ENCODE assay signal across 9 cellular contexts in genomic region chr6:42104807-42105713, GRCh38. TPM values are rescaled to one million over a fixed set of nuclear protein-coding genes. Genes with fewer than 3 reads are reported as not detected.
A peak's percentile ranks its signal among the peaks of the same experiment; 100 is the strongest.
DNase-seq lines count a peak whose midpoint lies in the region; ATAC-seq lines count a peak whose summit lies in the region.
"Had no signal": no experiment of that assay in that cellular context is flagged by ENCODE, and none has a peak within 500 bp of the region (broad histone marks: within the 10 kb centered on the region; RNA-seq: fewer than 3 reads in every experiment).

No MANE protein-coding gene starts in this region.

- no peaks in the 10 kb centered on the region for H4K20me1 ChIP-seq in BLaER1

- peak overlapping the region; percentile 69 for H3K27ac ChIP-seq in BLaER1
- H3K27ac ChIP-seq in mesenchymal stem cell (ENCODE audit: low read length, poor library complexity, severe bottlenecking): no peak overlapping the region
- no peak overlapping the region for H3K27ac ChIP-seq in substantia nigra (ENCODE audit: low read depth, low read length, poor library complexity, severe bottlenecking)

- peak overlapping the region; percentile 80 for H3K9ac ChIP-seq in BLaER1
- H3K9ac ChIP-seq in mesenchymal stem cell (ENCODE audit: low read length): peak overlapping the region; percentile 69

- 81% methylated on average over 28 of the region's 35 CpGs for WGBS in mesenchymal stem cell

- DNase-seq in mesenchymal stem cell (no peak), substantia nigra (lab: John Stamatoyannopoulos, UW) (no peak), left colon (no peak)
- DNase-seq: NCI-H774 had no signal

- H2AFZ ChIP-seq in mesenchymal stem cell (ENCODE audit: low read depth, low read length): no peak overlapping the region

- intact Hi-C loops in left colon (cut with DNase I, micrococcal nuclease): no loop called here

- peaks cover 38% of the 10 kb centered on the region for H3K27me3 ChIP-seq in BLaER1
- H3K27me3 ChIP-seq in mesenchymal stem cell (ENCODE audit: control insufficient read depth in 1 of 2, insufficient read depth in 1 of 2, low read length in 2 of 2): no peaks in the 10 kb centered on the region

- no peak overlapping the region for H2BK5ac ChIP-seq in mesenchymal stem cell (ENCODE audit: low read depth, low read length, poor library complexity, severe bottlenecking)

- no peak overlapping the region for H3K27ac Mint-ChIP-seq in activated naive CD4-positive, alpha-beta T cell treated with anti-CD3 and anti-CD28 coated beads, Interleukin-2, amount 50 U/mL, for 24 hours

- H3K4me3 ChIP-seq in BLaER1 (peak overlapping the region; percentile 69), mesenchymal stem cell (ENCODE audit: insufficient read depth in 1 of 2, low read depth in 1 of 2, low read length in 2 of 2) (peak overlapping the region; percentile 12 to 62)

- H4K8ac ChIP-seq in mesenchymal stem cell (ENCODE audit: low read length): peak overlapping the region; percentile 88

- no peak overlapping the region for H2AK5ac ChIP-seq in mesenchymal stem cell (ENCODE audit: low read length, severe bottlenecking)

- H3K4me3 Mint-ChIP-seq in activated naive CD4-positive, alpha-beta T cell treated with anti-CD3 and anti-CD28 coated beads, Interleukin-2, amount 50 U/mL, for 24 hours: peak overlapping the region; percentile 44

- H2BK120ac ChIP-seq in mesenchymal stem cell (ENCODE audit: low read depth, low read length): peak overlapping the region; percentile 23

- no peak overlapping the region for H3K18ac ChIP-seq in mesenchymal stem cell (ENCODE audit: low read depth in 1 of 2, low read length in 2 of 2)

- H3K4me1 Mint-ChIP-seq in activated naive CD4-positive, alpha-beta T cell treated with anti-CD3 and anti-CD28 coated beads, Interleukin-2, amount 50 U/mL, for 24 hours: peaks cover 7% of the 10 kb centered on the region

- H3K4me2 ChIP-seq in BLaER1 (peak overlapping the region; percentile 85), mesenchymal stem cell (ENCODE audit: low read length, poor library complexity, severe bottlenecking) (no peak overlapping the region)

- H3K23ac ChIP-seq in mesenchymal stem cell (ENCODE audit: low read length in 2 of 2): no peak overlapping the region

- peak overlapping the region; percentile 86 for H2BK15ac ChIP-seq in mesenchymal stem cell (ENCODE audit: low read depth, poor library complexity, severe bottlenecking)

- no peaks in the 10 kb centered on the region for H3K27me3 Mint-ChIP-seq in activated naive CD4-positive, alpha-beta T cell treated with anti-CD3 and anti-CD28 coated beads, Interleukin-2, amount 50 U/mL, for 24 hours

- H3K79me1 ChIP-seq in mesenchymal stem cell (replicated peaks; ENCODE audit: low read length, poor library complexity, severe bottlenecking): no peaks in the 10 kb centered on the region

- ATAC-seq in HG02759 (IDR thresholded peaks at IDR 0.05; ENCODE audit: unreplicated experiment) (peak; percentile 24), HG03460 (IDR thresholded peaks at IDR 0.05; ENCODE audit: unreplicated experiment) (no peak), GM18502 (IDR thresholded peaks at IDR 0.05; ENCODE audit: poor library complexity, unreplicated experiment) (no peak), left colon (no peak)

- H3K9me3 Mint-ChIP-seq in activated naive CD4-positive, alpha-beta T cell treated with anti-CD3 and anti-CD28 coated beads, Interleukin-2, amount 50 U/mL, for 24 hours: no peaks in the 10 kb centered on the region

- H3K14ac ChIP-seq in mesenchymal stem cell (ENCODE audit: low read length in 2 of 2): no peak overlapping the region

- H3K9me3 ChIP-seq in BLaER1 (no peaks in the 10 kb centered on the region), mesenchymal stem cell (ENCODE audit: control insufficient read depth, low read length) (no peaks in the 10 kb centered on the region)

- H3K4me1 ChIP-seq in BLaER1 (peaks cover 21% of the 10 kb centered on the region), mesenchymal stem cell (ENCODE audit: control insufficient read depth, insufficient read depth, low read depth, low read length) (peaks cover 11% of the 10 kb centered on the region)

- H3K4ac ChIP-seq in mesenchymal stem cell (ENCODE audit: low read depth in 1 of 2, low read length in 2 of 2): no peak overlapping the region

- peak overlapping the region in 1 of 2 experiments; percentile 25 for H2BK12ac ChIP-seq in mesenchymal stem cell (ENCODE audit: low read length in 2 of 2)

- H3K36me3 ChIP-seq in BLaER1 (no peaks in the 10 kb centered on the region), mesenchymal stem cell (ENCODE audit: control insufficient read depth in 1 of 2, insufficient read depth in 2 of 2, low read depth in 1 of 2, low read length in 2 of 2) (peaks cover 13 to 52% of the 10 kb centered on the region in 2 experiments)

- H3K36me3 Mint-ChIP-seq in activated naive CD4-positive, alpha-beta T cell treated with anti-CD3 and anti-CD28 coated beads, Interleukin-2, amount 50 U/mL, for 24 hours: no peaks in the 10 kb centered on the region

- peak overlapping the region; percentile 15 for H4K91ac ChIP-seq in mesenchymal stem cell (ENCODE audit: low read length)

RNA-seq across cellular contexts. Expression of gene C6orf132, which starts 37.4 kb away (rescaled TPM):
- 2.1 TPM for polyA plus RNA-seq in mesenchymal stem cell (2013, experiment 1 of 2)
- polyA plus RNA-seq in mesenchymal stem cell (2013, experiment 2 of 2): 2.2 TPM
- 10 to 100 TPM; 49.7 to 66.2 TPM for total RNA-seq in left colon

RNA-seq across cellular contexts. Expression of gene TAF8, which starts 54.7 kb away (rescaled TPM):
- polyA plus RNA-seq in mesenchymal stem cell (2013, experiment 1 of 2): 17.9 TPM
- polyA plus RNA-seq in mesenchymal stem cell (2013, experiment 2 of 2): 18.2 TPM
- 10 to 100 TPM; 19.0 to 19.7 TPM for total RNA-seq in left colon
